ENCODE assay signal across 27 cellular contexts in the genomic region with DNA sequence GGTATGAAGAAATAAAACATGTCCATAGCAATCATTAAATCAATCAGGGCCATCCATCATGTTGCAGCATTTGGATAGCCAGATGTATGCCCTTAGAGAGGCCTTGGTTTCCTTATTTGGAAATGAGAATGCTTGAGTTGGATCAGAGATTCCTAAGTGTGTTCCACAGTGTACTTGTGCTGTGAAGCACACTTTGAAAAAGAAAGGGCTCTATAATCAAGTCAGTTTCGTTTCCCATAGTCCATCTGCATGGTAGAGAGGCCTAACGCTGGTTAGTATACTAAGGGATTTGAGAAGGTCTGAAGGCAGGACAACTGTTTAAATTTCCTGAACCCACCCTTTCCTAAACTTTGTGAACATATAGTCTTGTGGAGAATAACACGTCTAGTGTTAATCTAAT. TPM values are rescaled to one million over a fixed set of nuclear protein-coding genes. Genes with fewer than 3 reads are reported as not detected.
DNase-seq lines count a peak whose midpoint lies in the region; ATAC-seq and TF ChIP-seq lines count a peak whose summit lies in the region.
"Had no signal": no experiment of that assay in that cellular context is flagged by ENCODE, and none has a peak within 500 bp of the region (broad histone marks: within the 10 kb centered on the region; RNA-seq: fewer than 3 reads in every experiment).

No MANE protein-coding gene starts in this region.

- peaks cover 27% of the 10 kb centered on the region for H3K4me1 ChIP-seq in lower lobe of right lung
- peaks cover 21 to 69% of the 10 kb centered on the region in 2 donors for H3K4me1 ChIP-seq in thoracic aorta (ENCODE audit: control insufficient read depth in 1 of 2, low read depth in 2 of 2)
- H3K4me1 ChIP-seq: BLaER1, neural progenitor cell, pancreas had no signal

- no peak overlapping the region for H3K27ac ChIP-seq in lower lobe of right lung
- peak overlapping the region in 1 of 2 donors; percentile 42 for H3K27ac ChIP-seq in thoracic aorta
- H3K27ac ChIP-seq: BLaER1, esophagus muscularis mucosa, gastroesophageal sphincter, neural progenitor cell, pancreas, SK-N-MC had no signal

- no peak for TF ChIP-seq CTCF in lower lobe of right lung (IDR thresholded peaks at IDR 0.05)
- no peak for TF ChIP-seq CTCF in thoracic aorta (IDR thresholded peaks at IDR 0.05)

- H3K36me3 ChIP-seq in lower lobe of right lung (no peaks in the 10 kb centered on the region), thoracic aorta (no peaks in the 10 kb centered on the region)
- H3K36me3 ChIP-seq: BLaER1, esophagus muscularis mucosa, gastroesophageal sphincter, neural progenitor cell, pancreas, spleen had no signal

- intact Hi-C loops in lower lobe of right lung (cut with DNase I), result no loop called here

- H3K9me3 ChIP-seq in lower lobe of right lung (no peaks in the 10 kb centered on the region), thoracic aorta (no peaks in the 10 kb centered on the region)
- H3K9me3 ChIP-seq: BLaER1, esophagus muscularis mucosa, gastroesophageal sphincter, pancreas, spleen had no signal

- ATAC-seq in lower lobe of right lung, result peak; percentile 87 to 90
- ATAC-seq in thoracic aorta (ENCODE audit: insufficient number of reproducible peaks, low FRiP score, low read depth), result peak; percentile 29
- no peak for ATAC-seq in HG02678 (IDR thresholded peaks at IDR 0.05; ENCODE audit: unreplicated experiment)
- no peak for ATAC-seq in HG03469 (IDR thresholded peaks at IDR 0.05; ENCODE audit: unreplicated experiment)
- ATAC-seq: activated naive CD8-positive, alpha-beta T cell treated with anti-CD3 and anti-CD28 coated beads, Interleukin-2, amount 50 U/mL, for 24 hours; gastroesophageal sphincter; K562; pancreas; T-helper 17 cell had no signal

- DNase-seq in NCI-H524 (lab: John Stamatoyannopoulos, UW), result peak; percentile 19 to 84
- peak; percentile 39 for DNase-seq in amniotic epithelial cell (ENCODE audit: low read depth)
- DNase-seq in lower lobe of right lung, result no peak
- DNase-seq in thoracic aorta (ENCODE audit: low spot score), result no peak
- no peak for DNase-seq in activated effector memory CD4-positive, alpha-beta T cell treated with Interleukin-2 at 50 U/mL for 16 hours
- no peak for DNase-seq in UCSD-AML1 (lab: John Stamatoyannopoulos, UW; ENCODE audit: unreplicated experiment)
- DNase-seq: activated naive CD8-positive, alpha-beta T cell treated with anti-CD3 and anti-CD28 coated beads, Interleukin-2, amount 50 U/mL, for 24 hours; activated T-cell treated with anti-CD3 and anti-CD28 coated beads, Interleukin-2, amount 50 U/mL, for 48 hours; dermis blood vessel endothelial cell; DMS153; hippocampal formation; NCI-H1092; NCI-H1694; NCI-H446; NCI-H82; pancreas; spleen; stimulated activated CD4-positive, alpha-beta T cell treated with anti-CD3 and anti-CD28 coated beads, Interleukin-2, amount 100 ng/mL, for 24 hours; T-helper 17 cell had no signal

- H3K4me3 ChIP-seq in lower lobe of right lung, result no peak overlapping the region
- H3K4me3 ChIP-seq in thoracic aorta, result peak overlapping the region; percentile 52
- H3K4me3 ChIP-seq: BLaER1, esophagus muscularis mucosa, gastroesophageal sphincter, K562, neural progenitor cell, pancreas, SK-N-MC, spleen had no signal

- H3K27me3 ChIP-seq in lower lobe of right lung (ENCODE audit: low read depth) (no peaks in the 10 kb centered on the region), thoracic aorta (replicated peaks; ENCODE audit: insufficient read depth) (no peaks in the 10 kb centered on the region)
- H3K27me3 ChIP-seq: BLaER1, esophagus muscularis mucosa, gastroesophageal sphincter, neural progenitor cell, pancreas, spleen had no signal

RNA-seq across cellular contexts. Expression of gene RBMS3, which starts 30.9 kb away (rescaled TPM):
- 58.5 TPM for total RNA-seq in lower lobe of right lung
- total RNA-seq in thoracic aorta, result 100 to 1,000 TPM; 149 to 186 TPM

Comparison
In these comparisons a context has a peak if more than half of its experiments do, and no peak if none do; other contexts are left out.
1. DNase-seq: peak in NCI-H524 (2 of 2) and amniotic epithelial cell (single experiment); none in lower lobe of right lung (single experiment), thoracic aorta (single experiment), activated effector memory CD4-positive, alpha-beta T cell treated with Interleukin-2 at 50 U/mL for 16 hours (single experiment) and UCSD-AML1 (single experiment).
2. ATAC-seq: peak in lower lobe of right lung (2 of 2) and thoracic aorta (single experiment); none in HG02678 (single experiment) and HG03469 (single experiment).